In the genomic region with DNA sequence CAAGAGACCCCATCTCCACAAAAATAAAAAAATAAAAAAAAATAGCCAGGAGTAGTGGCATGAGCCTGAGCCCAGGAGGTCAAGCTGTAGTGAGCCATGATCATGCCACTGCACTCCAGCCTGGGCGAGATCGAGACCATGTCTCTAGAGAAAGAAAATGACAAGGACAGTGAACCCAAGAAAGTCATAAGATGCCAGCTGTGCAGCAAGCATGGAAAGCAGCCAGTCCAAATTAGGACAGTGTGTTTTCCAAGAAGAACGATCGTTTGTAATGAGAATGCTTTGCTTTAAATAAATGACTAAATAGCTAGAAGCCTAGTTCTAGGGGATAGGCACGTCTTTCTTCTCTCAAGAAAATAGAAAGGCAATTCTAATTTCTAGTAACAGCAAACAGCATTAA, we compare ENCODE assay signal across 28 cellular contexts. TPM values are rescaled to one million over a fixed set of nuclear protein-coding genes. Genes with fewer than 3 reads are reported as not detected.
"Had no signal": no experiment of that assay in that cellular context is flagged by ENCODE, and none has a peak within 500 bp of the region (broad histone marks: within the 10 kb centered on the region; RNA-seq: fewer than 3 reads in every experiment).

No MANE protein-coding gene starts in this region.

- H3K27me3 Mint-ChIP-seq: activated naive CD4-positive, alpha-beta T cell treated with anti-CD3 and anti-CD28 coated beads, Interleukin-2, amount 50 U/mL, for 24 hours; naive thymus-derived CD8-positive, alpha-beta T cell; stimulated activated memory B cell treated with anti-CD40 and anti-IgM and Interleukin-4, amounts not matched to agents 10 μg/mL and 1 μg/mL and 100 μg/mL, for 72 hours; stimulated activated naive CD8-positive, alpha-beta T cell treated with anti-CD3 and anti-CD28 coated beads, Interleukin-15, amount 100 ng/mL, for 72 hours had no signal

- H3K4me3 Mint-ChIP-seq: activated naive CD4-positive, alpha-beta T cell treated with anti-CD3 and anti-CD28 coated beads, Interleukin-2, amount 50 U/mL, for 24 hours; mesothelial cell of epicardium; naive thymus-derived CD8-positive, alpha-beta T cell; stimulated activated memory B cell treated with anti-CD40 and anti-IgM and Interleukin-4, amounts not matched to agents 10 μg/mL and 1 μg/mL and 100 μg/mL, for 72 hours; stimulated activated naive CD8-positive, alpha-beta T cell treated with anti-CD3 and anti-CD28 coated beads, Interleukin-15, amount 100 ng/mL, for 72 hours had no signal

- H3K9me3 Mint-ChIP-seq: activated naive CD4-positive, alpha-beta T cell treated with anti-CD3 and anti-CD28 coated beads, Interleukin-2, amount 50 U/mL, for 24 hours; activated T-helper 2 cell treated with anti-CD3 and anti-CD28 coated beads, Interferon-gamma antibody, Interleukin-2, Interleukin-4, amounts not matched to agents 10 μg/mL and 5 μg/mL and 100 μg/mL, durations not matched to agents 14 hours and 24 hours and 36 hours; mesothelial cell of epicardium; naive thymus-derived CD8-positive, alpha-beta T cell; stimulated activated memory B cell treated with anti-CD40 and anti-IgM and Interleukin-4, amounts not matched to agents 10 μg/mL and 1 μg/mL and 100 μg/mL, for 72 hours; stimulated activated naive CD8-positive, alpha-beta T cell treated with anti-CD3 and anti-CD28 coated beads, Interleukin-15, amount 100 ng/mL, for 72 hours had no signal

- H3K27me3 ChIP-seq: ovary, right atrium auricular region, upper lobe of left lung, vagina had no signal

- H3K4me1 ChIP-seq: right atrium auricular region, upper lobe of left lung, vagina had no signal

- H3K36me3 ChIP-seq: ovary had no signal

- H3K27ac ChIP-seq: ovary, right atrium auricular region, upper lobe of left lung, vagina, VCaP had no signal

- H3K4me3 ChIP-seq: ovary, right atrium auricular region, smooth muscle cell, upper lobe of left lung, vagina had no signal

- ATAC-seq: left colon; naive thymus-derived CD8-positive, alpha-beta T cell; stimulated activated memory B cell treated with anti-CD40 and anti-IgM and Interleukin-4, amounts not matched to agents 10 μg/mL and 1 μg/mL and 100 μg/mL, for 72 hours; stimulated activated naive CD8-positive, alpha-beta T cell treated with anti-CD3 and anti-CD28 coated beads, Interleukin-15, amount 100 ng/mL, for 72 hours had no signal

- H3K27ac Mint-ChIP-seq: activated naive CD4-positive, alpha-beta T cell treated with anti-CD3 and anti-CD28 coated beads, Interleukin-2, amount 50 U/mL, for 24 hours; activated T-helper 2 cell treated with anti-CD3 and anti-CD28 coated beads, Interferon-gamma antibody, Interleukin-2, Interleukin-4, amounts not matched to agents 10 μg/mL and 5 μg/mL and 100 μg/mL, durations not matched to agents 14 hours and 24 hours and 36 hours; mesothelial cell of epicardium; stimulated activated memory B cell treated with anti-CD40 and anti-IgM and Interleukin-4, amounts not matched to agents 10 μg/mL and 1 μg/mL and 100 μg/mL, for 72 hours had no signal

- H3K4me1 Mint-ChIP-seq: mesothelial cell of epicardium; stimulated activated memory B cell treated with anti-CD40 and anti-IgM and Interleukin-4, amounts not matched to agents 10 μg/mL and 1 μg/mL and 100 μg/mL, for 72 hours had no signal

- H3K9me3 ChIP-seq: ovary, right atrium auricular region, upper lobe of left lung, vagina had no signal

- DNase-seq: activated CD4-positive, alpha-beta T cell treated with anti-CD3 and anti-CD28 coated beads for 4 hours; activated CD4-positive, alpha-beta T cell treated with anti-CD3 and anti-CD28 coated beads, Interleukin-2, amount 50 U/mL, for 4 hours; activated CD8-positive, alpha-beta memory T cell treated with anti-CD3 and anti-CD28 coated beads for 24 hours; activated CD8-positive, alpha-beta memory T cell treated with anti-CD3 and anti-CD28 coated beads, Interleukin-2, amount 50 U/mL, for 4 hours; dermis blood vessel endothelial cell; effector CD8-positive, alpha-beta T cell; foreskin fibroblast; glutamatergic neuron; left colon; mammary epithelial cell; naive thymus-derived CD8-positive, alpha-beta T cell; ovary; stimulated activated CD4-positive, alpha-beta T cell treated with anti-CD3 and anti-CD28 coated beads, Interleukin-1b, Interleukin-23, amount 100 ng/mL, for 48 hours; stimulated activated CD4-positive, alpha-beta T cell treated with anti-CD3 and anti-CD28 coated beads, Interleukin-4, amount 100 ng/mL, for 4 hours; stimulated activated CD8-positive, alpha-beta memory T cell treated with anti-CD3 and anti-CD28 coated beads, Interleukin-4, amount 100 ng/mL, for 48 hours; stimulated activated naive CD8-positive, alpha-beta T cell treated with anti-CD3 and anti-CD28 coated beads, Interleukin-15, amount 100 ng/mL, for 72 hours; T-helper 1 cell; T-helper 9 cell; upper lobe of left lung had no signal

RNA-seq across cellular contexts. Expression of gene MSANTD1, which starts 58.4 kb away (rescaled TPM):
- total RNA-seq: right atrium auricular region had no signal
- polyA plus RNA-seq: keratinocyte had no signal
